In the genomic region with DNA sequence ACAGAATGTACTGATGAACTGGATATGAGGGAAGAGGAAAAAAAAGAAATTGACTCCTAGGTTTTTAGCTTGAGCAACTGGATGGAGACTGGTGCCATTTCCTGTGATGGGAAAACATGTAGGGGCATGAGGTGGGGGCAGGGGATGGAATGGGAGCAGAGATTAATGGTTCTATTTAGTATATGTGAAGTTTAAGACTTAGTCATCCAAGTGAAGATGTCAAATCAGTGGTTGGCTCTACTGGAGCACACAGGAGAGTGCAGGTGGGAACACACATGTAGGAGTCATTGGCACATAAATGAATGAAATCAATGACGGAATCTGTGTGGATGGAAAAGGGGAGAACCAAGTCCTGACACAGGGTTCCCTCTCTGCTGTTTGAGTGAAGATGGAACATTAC, we compare ENCODE assay signal across 21 cellular contexts.
DNase-seq lines count a peak whose midpoint lies in the region; ATAC-seq, FAIRE-seq and TF ChIP-seq lines count a peak whose summit lies in the region.
"Had no signal": no experiment of that assay in that cellular context is flagged by ENCODE, and none has a peak within 500 bp of the region (broad histone marks: within the 10 kb centered on the region; RNA-seq: fewer than 3 reads in every experiment).

No MANE protein-coding gene starts in this region.

- no peak for DNase-seq in SK-N-SH
- peak; percentile 10 for DNase-seq in Daoy (ENCODE audit: low read depth)
- no peak for DNase-seq in RWPE2 (ENCODE audit: low spot score)
- no peak for DNase-seq in H1 (ENCODE audit: low read depth in 1 of 2, low spot score in 2 of 2)
- no peak for DNase-seq in NCI-H2081 (lab: John Stamatoyannopoulos, UW)
- DNase-seq in islet precursor cell = no peak
- no peak for DNase-seq in sigmoid colon
- DNase-seq: AML-193; DMS79; GDM1; NCI-H1105; NCI-H2081 treated with DMSO at 0.1 percent for 48 hours; NCI-H510A; NCI-H748 treated with DMSO at 0.1 percent for 48 hours; NK-92 treated with Interleukin-12 subunit alpha and Interleukin-12 subunit beta, amount 100 ng/mL, for 24 hours; Peyer's patch; Right ventricle myocardium superior had no signal

- H2AFZ ChIP-seq in SK-N-SH (ENCODE audit: low read depth) (peak overlapping the region; percentile 47; the same call in 1 of the 2 replicates), H1 (ENCODE audit: low read length) (no peak overlapping the region)

- H2BK120ac ChIP-seq in H1 (replicated peaks; ENCODE audit: low read depth, low read length) = no peak overlapping the region

- no peak overlapping the region for H3K56ac ChIP-seq in H1 (replicated peaks; ENCODE audit: insufficient read length, low read depth, low read length)

- H2BK15ac ChIP-seq in H1 (ENCODE audit: low read length) = 0 out of 2 replicates have a peak overlapping the region, but pooled peaks have one; percentile 46

- H3K14ac ChIP-seq in H1 (ENCODE audit: insufficient read length) = no peak overlapping the region

- TF ChIP-seq CTCF in SK-N-SH (IDR thresholded peaks at IDR 0.05) = no peak
- no peak for TF ChIP-seq CTCF in RWPE2 (IDR thresholded peaks at IDR 0.05; ENCODE audit: poor library complexity, severe bottlenecking)
- no peak for TF ChIP-seq CTCF in H1 (IDR thresholded peaks at IDR 0.05; ENCODE audit: control extremely low read depth in 1 of 3, insufficient read depth in 1 of 3, low read depth in 1 of 3, low read length in 3 of 3)
- TF ChIP-seq CTCF in sigmoid colon (IDR thresholded peaks at IDR 0.05) = no peak

- H3K27ac ChIP-seq in SK-N-SH (ENCODE audit: low read depth in 2 of 2, low read length in 1 of 2) (peak overlapping the region in 1 of 2 experiments; percentile 71; a peak in 2 of 4 replicates), RWPE2 (ENCODE audit: poor library complexity, severe bottlenecking) (peak overlapping the region; percentile 6), H1 (ENCODE audit: low read depth, low read length) (no peak overlapping the region), sigmoid colon (no peak overlapping the region)
- H3K27ac ChIP-seq: 22Rv1, C4-2B, Peyer's patch had no signal

- H2BK20ac ChIP-seq in H1 (ENCODE audit: low read length) = no peak overlapping the region

- no peak overlapping the region for H2BK12ac ChIP-seq in H1 (ENCODE audit: low read depth, low read length)

- CTCF ChIA-PET in SK-N-SH (lab: Yijun Ruan, JAX) = interaction anchor here (0.9 to 2.1 kb wide), 5 partner anchors 25 to 179 kb away, joined by 3 to 6 read pairs (median 3); no protein-coding TSS in a partner anchor
- CTCF ChIA-PET in H1 (lab: Charles Lee; ENCODE audit: partially characterized antibody) = no interaction called here

- H3K18ac ChIP-seq in H1 (ENCODE audit: extremely low read depth, low read length) = no peak overlapping the region

- no peak overlapping the region for H2BK5ac ChIP-seq in H1 (ENCODE audit: low read depth, low read length)

- H3K23me2 ChIP-seq in H1 (ENCODE audit: low read depth, low read length) = no peaks in the 10 kb centered on the region

- no peak overlapping the region for H3K9ac ChIP-seq in SK-N-SH
- no peak overlapping the region for H3K9ac ChIP-seq in H1 (replicated peaks in 1 of 4; ENCODE audit: extremely low read depth in 1 of 4, low read depth in 3 of 4, low read length in 3 of 4)

- FAIRE-seq in H1 (lab: Jason Lieb, UNC) = no peak

- H3K9me2 ChIP-seq in SK-N-SH = no peaks in the 10 kb centered on the region

- H3K4ac ChIP-seq in H1 (replicated peaks; ENCODE audit: insufficient read length, low read depth, low read length) = no peak overlapping the region

- no peak overlapping the region for H4K91ac ChIP-seq in H1 (replicated peaks; ENCODE audit: insufficient read length, low read length)

- H3K36me3 ChIP-seq in SK-N-SH (replicated peaks in 1 of 2; ENCODE audit: control insufficient read depth in 1 of 2, insufficient read depth in 2 of 2, low read length in 1 of 2) (no peaks in the 10 kb centered on the region), RWPE2 (ENCODE audit: low read depth) (no peaks in the 10 kb centered on the region), H1 (ENCODE audit: control insufficient read depth in 2 of 4, insufficient read depth in 4 of 4, low read length in 3 of 4) (no peaks in the 10 kb centered on the region), sigmoid colon (no peaks in the 10 kb centered on the region)
- H3K36me3 ChIP-seq: HAP-1, Peyer's patch had no signal

- H3K4me2 ChIP-seq in SK-N-SH (no peak overlapping the region), H1 (ENCODE audit: insufficient read depth in 1 of 2, low read depth in 2 of 2, low read length in 2 of 2) (no peak overlapping the region)

- H3K4me1 ChIP-seq in SK-N-SH (ENCODE audit: control insufficient read depth in 1 of 2, insufficient read depth in 2 of 2, low read depth in 1 of 2, low read length in 1 of 2) (peaks cover 0 to 5% of the 10 kb centered on the region in 2 experiments; a peak in 2 of 4 replicates), RWPE2 (ENCODE audit: insufficient read depth, poor library complexity, severe bottlenecking) (peaks cover 11% of the 10 kb centered on the region), H1 (replicated peaks in 1 of 4; ENCODE audit: control insufficient read depth in 3 of 4, insufficient read depth in 4 of 4, low read length in 3 of 4) (peaks cover 0 to 4% (median 0%) of the 10 kb centered on the region in 4 experiments; a peak in 1 of 7 replicates), sigmoid colon (no peaks in the 10 kb centered on the region)
- H3K4me1 ChIP-seq: HAP-1, Peyer's patch had no signal

- H4K8ac ChIP-seq in H1 (ENCODE audit: extremely low read depth, insufficient read depth, low read length) = no peak overlapping the region

- no peak for TF ChIP-seq EP300 in SK-N-SH (IDR thresholded peaks at IDR 0.05; ENCODE audit: borderline replicate concordance in 1 of 2, low read depth in 1 of 2, low read length in 1 of 2)
- TF ChIP-seq EP300 in H1 (IDR thresholded peaks at IDR 0.05; ENCODE audit: borderline replicate concordance in 1 of 2, low read depth in 2 of 2, low read length in 2 of 2) = no peak
- no peak for TF ChIP-seq EP300 in sigmoid colon (IDR thresholded peaks at IDR 0.05)

- no peak for TF ChIP-seq POLR2A in H1 (IDR thresholded peaks at IDR 0.05; ENCODE audit: control extremely low read depth in 1 of 2, low read depth in 2 of 2, low read length in 2 of 2)
- no peak for TF ChIP-seq POLR2A in sigmoid colon (IDR thresholded peaks at IDR 0.05)

- whole genome bisulfite sequencing in SK-N-SH (ENCODE audit: low lambda C conversion rate) = 86% methylated on average over 1 of the region's 1 CpG
- 93% methylated on average over 1 of the region's 1 CpG; no CpG with 5 or more reads in 1 of the 2 experiments for WGBS in H1 (ENCODE audit: extremely low coverage in 1 of 2, insufficient coverage in 1 of 2, insufficient read length in 1 of 2, insufficient replicate concordance in 2 of 2, low coverage in 1 of 2, low lambda C conversion rate in 2 of 2, missing lambda C conversion rate in 1 of 2), 2 experiments
- 94 to 96% methylated on average over 1 of the region's 1 CpG for WGBS in sigmoid colon, 2 donors

- peaks cover 15% of the 10 kb centered on the region for H3F3A ChIP-seq in SK-N-SH (replicated peaks; ENCODE audit: insufficient read depth)

- ATAC-seq in SK-N-SH treated with all-trans-retinoic acid at 6 μM for 48 hours = no peak
- no peak for ATAC-seq in RWPE2 (ENCODE audit: low read depth)

- no peak overlapping the region for H2AK5ac ChIP-seq in H1 (ENCODE audit: low read depth, low read length)

- H3K79me2 ChIP-seq in SK-N-SH (ENCODE audit: insufficient read depth) = no peaks in the 10 kb centered on the region
- H3K79me2 ChIP-seq in H1 (ENCODE audit: control insufficient read depth in 1 of 2, insufficient read depth in 2 of 2, low read length in 2 of 2) = no peaks in the 10 kb centered on the region

- no peak overlapping the region for H3K23ac ChIP-seq in H1 (ENCODE audit: insufficient read length)

- no peak overlapping the region for H3K4me3 ChIP-seq in SK-N-SH (ENCODE audit: low read depth in 2 of 2, low read length in 1 of 2)
- H3K4me3 ChIP-seq in RWPE2 (ENCODE audit: severe bottlenecking) = no peak overlapping the region
- no peak overlapping the region for H3K4me3 ChIP-seq in H1 (ENCODE audit: extremely low read depth in 1 of 4, insufficient read depth in 2 of 4, low read depth in 3 of 4, low read length in 4 of 4)
- no peak overlapping the region for H3K4me3 ChIP-seq in sigmoid colon
- H3K4me3 ChIP-seq: HAP-1, Peyer's patch had no signal

- no peaks in the 10 kb centered on the region for H3K79me1 ChIP-seq in H1 (ENCODE audit: low read depth, low read length)

- H4K5ac ChIP-seq in H1 (ENCODE audit: insufficient read length, low read depth, low read length) = no peak overlapping the region

- intact Hi-C loops in sigmoid colon (cut with DNase I) = no loop called here

- H3K9me3 ChIP-seq in SK-N-SH (no peaks in the 10 kb centered on the region; the same call in 1 of the 2 replicates), RWPE2 (ENCODE audit: severe bottlenecking) (no peaks in the 10 kb centered on the region), H1 (ENCODE audit: insufficient read depth in 2 of 2, low read depth in 1 of 2, low read length in 1 of 2) (no peaks in the 10 kb centered on the region), sigmoid colon (no peaks in the 10 kb centered on the region)
- H3K9me3 ChIP-seq: HAP-1, Peyer's patch had no signal

- H3K27me3 ChIP-seq in SK-N-SH (ENCODE audit: insufficient read depth) = no peaks in the 10 kb centered on the region
- no peaks in the 10 kb centered on the region for H3K27me3 ChIP-seq in RWPE2 (ENCODE audit: insufficient read depth, poor library complexity, severe bottlenecking)
- no peaks in the 10 kb centered on the region for H3K27me3 ChIP-seq in H1 (replicated peaks in 1 of 4; ENCODE audit: control insufficient read depth in 3 of 4, extremely low read depth in 1 of 4, insufficient read depth in 3 of 4, low read length in 3 of 4)
- no peaks in the 10 kb centered on the region for H3K27me3 ChIP-seq in sigmoid colon
- H3K27me3 ChIP-seq: Peyer's patch had no signal

- no peaks in the 10 kb centered on the region for H4K20me1 ChIP-seq in SK-N-SH (ENCODE audit: insufficient read depth)
- no peaks in the 10 kb centered on the region for H4K20me1 ChIP-seq in H1 (replicated peaks in 1 of 2; ENCODE audit: control insufficient read depth in 1 of 2, insufficient read depth in 2 of 2, low read length in 2 of 2)

- POLR2A ChIA-PET in SK-N-SH (lab: Yijun Ruan, JAX) (no interaction called here), H1 (lab: Charles Lee; ENCODE audit: partially characterized antibody) (no interaction called here)

- no peak for TF ChIP-seq RAD21 in SK-N-SH (IDR thresholded peaks at IDR 0.05; ENCODE audit: low read length)
- no peak for TF ChIP-seq RAD21 in H1 (IDR thresholded peaks at IDR 0.05 in 1 of 2, conservative IDR thresholded peaks at IDR 0.05 in 1 of 2; ENCODE audit: low read depth in 2 of 2, low read length in 2 of 2)

TF ChIP-seq in SK-N-SH, 30 proteins besides CTCF, POLR2A, EP300 and RAD21 (continues in another document):
- TF ChIP-seq RXRA (IDR thresholded peaks at IDR 0.05; ENCODE audit: borderline replicate concordance, low read depth) (no peak), RFX5 (IDR thresholded peaks at IDR 0.05; ENCODE audit: low read length) (no peak)

TF ChIP-seq in SK-N-SH treated with all-trans-retinoic acid at 6 μM for 48 hours, 23 proteins besides CTCF, POLR2A, EP300 and RAD21:
- no peak for TF ChIP-seq ZC3H10 (CRISPR knock-in tag; IDR thresholded peaks at IDR 0.05)

TF ChIP-seq in H1, 55 proteins besides CTCF, POLR2A, EP300 and RAD21 (continues in another document):
- TF ChIP-seq TBP (IDR thresholded peaks at IDR 0.05; ENCODE audit: low read depth, low read length) = no peak
- TF ChIP-seq HDAC6 (IDR thresholded peaks at IDR 0.05; ENCODE audit: low read depth, low read length) = no peak
- TF ChIP-seq BRCA1 (IDR thresholded peaks at IDR 0.05; ENCODE audit: low read depth, low read length) = no peak
